ENCODE assay signal across 8 cellular contexts in genomic region chr7:140316165-140316661, GRCh38.
DNase-seq lines count a peak whose midpoint lies in the region; ATAC-seq, FAIRE-seq and TF ChIP-seq lines count a peak whose summit lies in the region.

No MANE protein-coding gene starts in this region.

- no peak for TF ChIP-seq POLR2A in GM12892 (IDR thresholded peaks at IDR 0.05; ENCODE audit: low read depth, low read length)

- no peaks in the 10 kb centered on the region for H3K27me3 Mint-ChIP-seq in type B pancreatic cell

- H3K27me3 ChIP-seq in lower lobe of right lung (ENCODE audit: low read depth), result no peaks in the 10 kb centered on the region

- peak overlapping the region; percentile 22 for H3K27ac Mint-ChIP-seq in type B pancreatic cell

- intact Hi-C loops in lower lobe of right lung (cut with DNase I), result no loop called here

- ATAC-seq in lower lobe of right lung, result peak; percentile 93 to 95
- ATAC-seq in HG02642 (IDR thresholded peaks at IDR 0.05; ENCODE audit: poor library complexity, unreplicated experiment), result no peak

- H3K27ac ChIP-seq in lower lobe of right lung, result peak overlapping the region; percentile 59

- H3K4me1 ChIP-seq in lower lobe of right lung, result peaks cover 40% of the 10 kb centered on the region

- no peaks in the 10 kb centered on the region for H3K9me3 ChIP-seq in lower lobe of right lung

- no peak overlapping the region for H3K4me3 Mint-ChIP-seq in type B pancreatic cell

- peak; percentile 84 for DNase-seq in DMS79 treated with DMSO at 0.1 percent for 48 hours (lab: John Stamatoyannopoulos, UW)
- peak; percentile 84 for DNase-seq in NCI-H2029 treated with DMSO at 0.1 percent for 48 hours (lab: John Stamatoyannopoulos, UW)
- peak; percentile 16 for DNase-seq in cerebellum (ENCODE audit: low spot score)
- peak; percentile 82 for DNase-seq in lower lobe of right lung
- DNase-seq in type B pancreatic cell (ENCODE audit: extremely low spot score, unreplicated experiment), result no peak
- no peak for DNase-seq in cortex of kidney (lab: John Stamatoyannopoulos, UW)
- no peak for DNase-seq in GM12892 (ENCODE audit: insufficient read length)

- H3K4me3 ChIP-seq in lower lobe of right lung, result peak overlapping the region; percentile 19

- H3K9me3 Mint-ChIP-seq in type B pancreatic cell, result peaks cover 25% of the 10 kb centered on the region

- peaks cover 12% of the 10 kb centered on the region for H3K36me3 Mint-ChIP-seq in type B pancreatic cell

- FAIRE-seq in GM12892 (lab: Jason Lieb, UNC), result no peak

- peaks cover 15% of the 10 kb centered on the region for H3K4me1 Mint-ChIP-seq in type B pancreatic cell (ENCODE audit: unreplicated experiment)

- TF ChIP-seq CTCF in lower lobe of right lung (IDR thresholded peaks at IDR 0.05), result no peak
- no peak for TF ChIP-seq CTCF in type B pancreatic cell (conservative IDR thresholded peaks at IDR 0.05)

- no peaks in the 10 kb centered on the region for H3K36me3 ChIP-seq in lower lobe of right lung

Comparison
In these comparisons a context has a peak if more than half of its experiments do, and no peak if none do; other contexts are left out.
1. DNase-seq: peak in DMS79 treated with DMSO at 0.1 percent for 48 hours (single experiment), NCI-H2029 treated with DMSO at 0.1 percent for 48 hours (single experiment), cerebellum (single experiment) and lower lobe of right lung (single experiment); none in type B pancreatic cell (single experiment), cortex of kidney (single experiment) and GM12892 (single experiment).